18 cellular contexts compared by ENCODE assay signal in the genomic region with DNA sequence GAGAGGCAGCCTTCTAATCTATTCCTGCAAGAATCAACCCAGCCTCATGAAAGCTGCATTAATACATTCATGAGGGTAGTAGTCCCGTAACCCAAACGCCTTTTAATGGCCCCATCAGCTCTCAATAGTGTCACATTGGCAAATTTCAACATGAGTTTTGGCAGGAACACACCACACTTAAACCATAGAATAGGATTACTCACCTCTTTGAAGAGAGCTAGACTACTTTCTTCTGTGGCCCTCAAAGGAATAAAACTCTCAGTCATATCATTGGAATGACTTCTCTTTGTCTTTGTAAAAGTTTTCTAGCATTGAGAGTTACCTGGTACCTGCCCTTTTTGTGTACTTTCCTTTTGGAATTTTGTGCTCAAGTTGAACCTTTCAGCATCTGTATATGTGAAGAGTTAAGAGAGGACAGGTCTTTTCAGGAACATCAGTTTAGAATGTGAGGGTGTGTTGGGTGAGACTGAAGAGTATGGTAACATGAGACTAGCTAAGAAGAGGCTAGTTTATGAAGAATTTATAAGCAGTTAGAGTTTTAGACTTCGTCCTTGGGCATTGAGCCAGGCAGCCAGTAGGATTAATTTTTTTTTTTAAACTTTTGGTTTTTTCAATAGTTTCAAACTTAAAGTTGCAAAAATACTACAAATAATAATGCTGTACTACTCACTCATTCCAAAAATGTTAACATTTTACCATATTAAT.
A peak's percentile ranks its signal among the peaks of the same experiment; 100 is the strongest.
DNase-seq lines count a peak whose midpoint lies in the region; ATAC-seq, FAIRE-seq and TF ChIP-seq lines count a peak whose summit lies in the region.
"Had no signal": no experiment of that assay in that cellular context is flagged by ENCODE, and none has a peak within 500 bp of the region (broad histone marks: within the 10 kb centered on the region; RNA-seq: fewer than 3 reads in every experiment).

No MANE protein-coding gene starts in this region.

- H3K27ac ChIP-seq in breast epithelium (no peak overlapping the region), astrocyte (ENCODE audit: low read depth, low read length) (no peak overlapping the region)

- intact Hi-C loops in MCF 10A (cut with micrococcal nuclease): no loop called here
- intact Hi-C loops in breast epithelium (cut with DNase I; ENCODE audit: low total_unique reads): no loop called here

- no peak for ATAC-seq in stimulated activated effector memory CD8-positive, alpha-beta T cell treated with anti-CD3 and anti-CD28 coated beads, Interleukin-12 subunit alpha, Interleukin-12 subunit beta, amount 100 ng/mL, for 72 hours
- ATAC-seq in HG02852 (IDR thresholded peaks at IDR 0.05; ENCODE audit: unreplicated experiment) (no peak), HG03378 (IDR thresholded peaks at IDR 0.05; ENCODE audit: unreplicated experiment) (no peak)
- ATAC-seq: CD8-positive, alpha-beta T cell had no signal

- TF ChIP-seq POLR2A in breast epithelium (IDR thresholded peaks at IDR 0.05): no peak

- no peaks in the 10 kb centered on the region for H3K9me3 Mint-ChIP-seq in MCF 10A (ENCODE audit: unreplicated experiment)
- no peaks in the 10 kb centered on the region for H3K9me3 Mint-ChIP-seq in astrocyte (ENCODE audit: unreplicated experiment)
- H3K9me3 Mint-ChIP-seq in immature natural killer cell: no peaks in the 10 kb centered on the region
- no peaks in the 10 kb centered on the region for H3K9me3 Mint-ChIP-seq in stimulated activated effector memory CD8-positive, alpha-beta T cell treated with anti-CD3 and anti-CD28 coated beads, Interleukin-12 subunit alpha, Interleukin-12 subunit beta, amount 100 ng/mL, for 72 hours
- H3K9me3 Mint-ChIP-seq: activated naive CD4-positive, alpha-beta T cell treated with anti-CD3 and anti-CD28 coated beads for 36 hours; CD8-positive, alpha-beta T cell; central memory CD8-positive, alpha-beta T cell had no signal

- FAIRE-seq in astrocyte (lab: Jason Lieb, UNC): peak; percentile 55

- no peaks in the 10 kb centered on the region for H3K4me1 ChIP-seq in breast epithelium
- H3K4me1 ChIP-seq in astrocyte (ENCODE audit: insufficient read depth, low read length): no peaks in the 10 kb centered on the region

- H3K27me3 ChIP-seq in breast epithelium (no peaks in the 10 kb centered on the region), astrocyte (ENCODE audit: insufficient read depth, low read length) (no peaks in the 10 kb centered on the region)
- H3K27me3 ChIP-seq: spleen had no signal

- BruUV-seq in MCF 10A (replicated peaks; lab: Mats Ljungman, UMichigan): no TSS peak

- no peak overlapping the region for H3K4me3 Mint-ChIP-seq in MCF 10A (ENCODE audit: unreplicated experiment)
- no peak overlapping the region for H3K4me3 Mint-ChIP-seq in astrocyte (ENCODE audit: unreplicated experiment)
- H3K4me3 Mint-ChIP-seq in immature natural killer cell: no peak overlapping the region
- H3K4me3 Mint-ChIP-seq in stimulated activated effector memory CD8-positive, alpha-beta T cell treated with anti-CD3 and anti-CD28 coated beads, Interleukin-12 subunit alpha, Interleukin-12 subunit beta, amount 100 ng/mL, for 72 hours: no peak overlapping the region
- H3K4me3 Mint-ChIP-seq: activated naive CD4-positive, alpha-beta T cell treated with anti-CD3 and anti-CD28 coated beads for 36 hours; CD8-positive, alpha-beta T cell; central memory CD8-positive, alpha-beta T cell had no signal

- H3K27ac Mint-ChIP-seq in MCF 10A (ENCODE audit: low read depth, unreplicated experiment) (no peak overlapping the region), astrocyte (ENCODE audit: unreplicated experiment) (no peak overlapping the region), immature natural killer cell (peak overlapping the region in 4 of 6 donors; percentile 29 to 90 (median 64))
- H3K27ac Mint-ChIP-seq in stimulated activated effector memory CD8-positive, alpha-beta T cell treated with anti-CD3 and anti-CD28 coated beads, Interleukin-12 subunit alpha, Interleukin-12 subunit beta, amount 100 ng/mL, for 72 hours: peak overlapping the region; percentile 69
- H3K27ac Mint-ChIP-seq: activated naive CD4-positive, alpha-beta T cell treated with anti-CD3 and anti-CD28 coated beads for 36 hours; CD8-positive, alpha-beta T cell had no signal

- H3K27me3 Mint-ChIP-seq in MCF 10A (ENCODE audit: insufficient read depth, unreplicated experiment) (no peaks in the 10 kb centered on the region), astrocyte (ENCODE audit: low read depth, unreplicated experiment) (no peaks in the 10 kb centered on the region), immature natural killer cell (ENCODE audit: low read depth in 3 of 3) (no peaks in the 10 kb centered on the region)
- H3K27me3 Mint-ChIP-seq: central memory CD8-positive, alpha-beta T cell had no signal

- H3K4me1 Mint-ChIP-seq in MCF 10A (ENCODE audit: insufficient read depth, unreplicated experiment): peaks cover 14% of the 10 kb centered on the region
- H3K4me1 Mint-ChIP-seq in astrocyte (ENCODE audit: low read depth, unreplicated experiment): peaks cover 3% of the 10 kb centered on the region
- H3K4me1 Mint-ChIP-seq in immature natural killer cell: peaks cover 27 to 45% of the 10 kb centered on the region in 2 donors
- peaks cover 42% of the 10 kb centered on the region for H3K4me1 Mint-ChIP-seq in stimulated activated effector memory CD8-positive, alpha-beta T cell treated with anti-CD3 and anti-CD28 coated beads, Interleukin-12 subunit alpha, Interleukin-12 subunit beta, amount 100 ng/mL, for 72 hours

- H3K79me2 ChIP-seq in astrocyte (ENCODE audit: insufficient read depth, low read length): peaks cover 11% of the 10 kb centered on the region

- H3K9me3 ChIP-seq in breast epithelium: no peaks in the 10 kb centered on the region
- H3K9me3 ChIP-seq in astrocyte (ENCODE audit: insufficient read depth, low read depth, low read length): no peaks in the 10 kb centered on the region
- H3K9me3 ChIP-seq: spleen had no signal

- H3K4me2 ChIP-seq in astrocyte (ENCODE audit: low read length): no peak overlapping the region

- peaks cover 76% of the 10 kb centered on the region for H3K36me3 Mint-ChIP-seq in MCF 10A (ENCODE audit: insufficient read depth, unreplicated experiment)
- peaks cover 14% of the 10 kb centered on the region for H3K36me3 Mint-ChIP-seq in astrocyte (ENCODE audit: low read depth, unreplicated experiment)
- peaks cover 13 to 32% (median 19%) of the 10 kb centered on the region in 3 donors for H3K36me3 Mint-ChIP-seq in immature natural killer cell
- peaks cover 55% of the 10 kb centered on the region for H3K36me3 Mint-ChIP-seq in stimulated activated effector memory CD8-positive, alpha-beta T cell treated with anti-CD3 and anti-CD28 coated beads, Interleukin-12 subunit alpha, Interleukin-12 subunit beta, amount 100 ng/mL, for 72 hours

- no peak overlapping the region for H3K4me3 ChIP-seq in breast epithelium
- H3K4me3 ChIP-seq in astrocyte (ENCODE audit: insufficient read depth, low read depth, low read length): no peak overlapping the region
- H3K4me3 ChIP-seq: spleen had no signal

- CTCF ChIA-PET in MCF 10A (lab: Yijun Ruan, JAX): interaction anchor here (1.6 kb wide), 1 partner anchor 9 kb away, joined by 4 read pairs; no protein-coding TSS in a partner anchor

- peaks cover under 1% of the 10 kb centered on the region for H4K20me1 ChIP-seq in astrocyte (ENCODE audit: insufficient read depth, low read length)

- TF ChIP-seq CTCF in MCF 10A (IDR thresholded peaks at IDR 0.05; ENCODE audit: unreplicated experiment) (no peak), breast epithelium (IDR thresholded peaks at IDR 0.05) (no peak), astrocyte (IDR thresholded peaks at IDR 0.05; ENCODE audit: insufficient read depth, low read depth, low read length) (no peak)

- DNase-seq in MCF 10A (ENCODE audit: unreplicated experiment) (peak; percentile 51), breast epithelium (ENCODE audit: low spot score in 2 of 2) (no peak), astrocyte (ENCODE audit: low read depth) (peak; percentile 62), immature natural killer cell (no peak), iPS-NIHi11 (ENCODE audit: low spot score) (no peak)
- DNase-seq in stimulated activated effector memory CD8-positive, alpha-beta T cell treated with anti-CD3 and anti-CD28 coated beads, Interleukin-12 subunit alpha, Interleukin-12 subunit beta, amount 100 ng/mL, for 72 hours (ENCODE audit: low spot score in 2 of 2): no peak
- DNase-seq: ACHN; activated CD4-positive, CD25-positive, alpha-beta regulatory T cell; activated naive CD4-positive, alpha-beta T cell treated with anti-CD3 and anti-CD28 coated beads for 36 hours; CD8-positive, alpha-beta T cell; NCI-H1048; nucleus accumbens; spleen; stimulated activated naive CD4-positive, alpha-beta T cell; T-helper 1 cell had no signal

- H2AFZ ChIP-seq in astrocyte (ENCODE audit: low read depth, low read length): no peak overlapping the region

- H3K36me3 ChIP-seq in breast epithelium: no peaks in the 10 kb centered on the region
- H3K36me3 ChIP-seq in astrocyte (ENCODE audit: insufficient read depth, low read length): peaks cover 4% of the 10 kb centered on the region

- POLR2A ChIA-PET in MCF 10A (lab: Yijun Ruan, JAX): interaction anchor here (1.2 kb wide), 1 partner anchor 12 kb away, joined by 3 read pairs; no protein-coding TSS in a partner anchor

- no peak overlapping the region for H3K9ac ChIP-seq in astrocyte (ENCODE audit: low read length)

Comparison
In these comparisons a context has a peak if more than half of its experiments do, and no peak if none do; other contexts are left out.
1. DNase-seq: peak in MCF 10A (single experiment) and astrocyte (single experiment); none in breast epithelium (0 of 2), immature natural killer cell (0 of 3), stimulated activated effector memory CD8-positive, alpha-beta T cell treated with anti-CD3 and anti-CD28 coated beads, Interleukin-12 subunit alpha, Interleukin-12 subunit beta, amount 100 ng/mL, for 72 hours (0 of 2) and iPS-NIHi11 (single experiment).
2. H3K27ac Mint-ChIP-seq: peak in immature natural killer cell (4 of 6) and stimulated activated effector memory CD8-positive, alpha-beta T cell treated with anti-CD3 and anti-CD28 coated beads, Interleukin-12 subunit alpha, Interleukin-12 subunit beta, amount 100 ng/mL, for 72 hours (single experiment); none in MCF 10A (single experiment) and astrocyte (single experiment).